9 cellular contexts compared by ENCODE assay signal in genomic region chr6:127855542-127856159, GRCh38. TPM values are rescaled to one million over a fixed set of nuclear protein-coding genes. Genes with fewer than 3 reads are reported as not detected.
A peak's percentile ranks its signal among the peaks of the same experiment; 100 is the strongest.
DNase-seq lines count a peak whose midpoint lies in the region; ATAC-seq, FAIRE-seq and TF ChIP-seq lines count a peak whose summit lies in the region.
"Had no signal": no experiment of that assay in that cellular context is flagged by ENCODE, and none has a peak within 500 bp of the region (broad histone marks: within the 10 kb centered on the region; RNA-seq: fewer than 3 reads in every experiment).

No MANE protein-coding gene starts in this region.

- no peak overlapping the region for H3K4me3 Mint-ChIP-seq in activated naive CD4-positive, alpha-beta T cell treated with anti-CD3 and anti-CD28 coated beads, Interleukin-2, amount 10 ng/mL, durations not matched to agents 7 days and 5 days
- H3K4me3 Mint-ChIP-seq: naive B cell had no signal

- peaks cover 70% of the 10 kb centered on the region for H3K36me3 Mint-ChIP-seq in activated naive CD4-positive, alpha-beta T cell treated with anti-CD3 and anti-CD28 coated beads, Interleukin-2, amount 10 ng/mL, durations not matched to agents 7 days and 5 days
- H3K36me3 Mint-ChIP-seq: naive B cell had no signal

- no peak overlapping the region for H3K27ac Mint-ChIP-seq in activated naive CD4-positive, alpha-beta T cell treated with anti-CD3 and anti-CD28 coated beads, Interleukin-2, amount 10 ng/mL, durations not matched to agents 7 days and 5 days
- H3K27ac Mint-ChIP-seq: naive B cell had no signal

- H3K27me3 Mint-ChIP-seq in activated naive CD4-positive, alpha-beta T cell treated with anti-CD3 and anti-CD28 coated beads, Interleukin-2, amount 10 ng/mL, durations not matched to agents 7 days and 5 days: no peaks in the 10 kb centered on the region
- H3K27me3 Mint-ChIP-seq: naive B cell had no signal

- TF ChIP-seq POLR2A in H54 (IDR thresholded peaks at IDR 0.05; ENCODE audit: low read depth, low read length): no peak

- CTCF ChIA-PET in activated naive CD4-positive, alpha-beta T cell treated with anti-CD3 and anti-CD28 coated beads, Interleukin-2, amount 10 ng/mL, durations not matched to agents 7 days and 5 days (lab: Charles Lee): interaction anchor here (0.6 to 3.0 kb wide), 37 partner anchors 8 to 665 kb away, joined by 3 to 37 read pairs (median 4); partner anchors contain the start of genes PTPRK and THEMIS

- FAIRE-seq in islet of Langerhans (lab: Jason Lieb, UNC): peak; percentile 76
- FAIRE-seq in H54 (lab: Jason Lieb, UNC): no peak

- ATAC-seq in HG03342 (IDR thresholded peaks at IDR 0.05; ENCODE audit: unreplicated experiment): no peak

- no peaks in the 10 kb centered on the region for H3K9me3 Mint-ChIP-seq in activated naive CD4-positive, alpha-beta T cell treated with anti-CD3 and anti-CD28 coated beads, Interleukin-2, amount 10 ng/mL, durations not matched to agents 7 days and 5 days
- H3K9me3 Mint-ChIP-seq: naive B cell had no signal

- DNase-seq in GM03348 (ENCODE audit: low spot score) (peak; percentile 17), LHCN-M2 (ENCODE audit: low read depth) (peak; percentile 49), H54 (ENCODE audit: insufficient read length, low spot score) (no peak), NCI-H2171 treated with DMSO at 0.1 percent for 48 hours (lab: John Stamatoyannopoulos, UW) (no peak)
- DNase-seq in activated naive CD4-positive, alpha-beta T cell treated with anti-CD3 and anti-CD28 coated beads, Interleukin-2, amount 10 ng/mL, durations not matched to agents 7 days and 5 days: peak; percentile 55
- DNase-seq in stimulated activated naive CD4-positive, alpha-beta T cell treated with Interleukin-2 at 50 U/mL for 16 hours (lab: John Stamatoyannopoulos, UW): peak; percentile 39
- DNase-seq: naive B cell had no signal

- peaks cover 56% of the 10 kb centered on the region for H3K4me1 Mint-ChIP-seq in activated naive CD4-positive, alpha-beta T cell treated with anti-CD3 and anti-CD28 coated beads, Interleukin-2, amount 10 ng/mL, durations not matched to agents 7 days and 5 days
- H3K4me1 Mint-ChIP-seq: naive B cell had no signal

RNA-seq across cellular contexts. Expression of gene THEMIS, which starts 45.2 kb away (rescaled TPM):
- total RNA-seq in LHCN-M2 (2014; rRNA removed): 0.26 TPM in 1 of 2 replicates, not detected in the other
- 0.01 TPM for polyA plus RNA-seq in LHCN-M2 (2012)

Comparison
In these comparisons a context has a peak if more than half of its experiments do, and no peak if none do; other contexts are left out.
1. DNase-seq: peak in GM03348 (single experiment), LHCN-M2 (single experiment), activated naive CD4-positive, alpha-beta T cell treated with anti-CD3 and anti-CD28 coated beads, Interleukin-2, amount 10 ng/mL, durations not matched to agents 7 days and 5 days (single experiment) and stimulated activated naive CD4-positive, alpha-beta T cell treated with Interleukin-2 at 50 U/mL for 16 hours (single experiment); none in H54 (single experiment) and NCI-H2171 treated with DMSO at 0.1 percent for 48 hours (single experiment).